In the genomic region with DNA sequence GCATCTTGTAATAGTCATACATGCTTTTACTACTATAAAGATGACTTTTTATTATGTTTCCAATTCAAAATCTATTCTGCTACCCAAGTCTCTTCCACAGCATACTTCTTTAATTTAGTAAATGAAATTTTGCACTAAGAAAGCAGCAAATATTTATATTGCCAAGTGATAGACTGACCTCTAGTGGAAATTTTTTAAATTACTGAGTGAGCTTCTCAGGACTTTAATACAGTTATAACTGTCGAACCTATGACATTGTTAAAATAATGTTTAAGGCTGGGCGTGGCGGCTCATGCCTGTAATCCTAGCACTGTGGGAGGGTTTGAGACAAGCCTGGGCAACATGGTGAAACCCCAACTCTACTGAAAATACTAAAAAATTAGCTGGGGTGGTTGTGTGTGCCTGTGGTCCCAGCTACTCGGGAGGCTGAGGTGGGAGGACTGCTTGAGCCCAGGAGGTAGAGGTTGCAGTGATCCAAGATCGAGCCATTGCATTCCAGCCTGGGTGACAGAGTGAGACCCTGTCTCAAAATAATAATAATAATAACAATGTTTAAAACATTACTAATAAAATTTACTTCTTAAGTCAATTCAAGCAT, we compare ENCODE assay signal across 9 cellular contexts. TPM values are rescaled to one million over a fixed set of nuclear protein-coding genes. Genes with fewer than 3 reads are reported as not detected.
DNase-seq lines count a peak whose midpoint lies in the region; ATAC-seq, FAIRE-seq and TF ChIP-seq lines count a peak whose summit lies in the region.
"Had no signal": no experiment of that assay in that cellular context is flagged by ENCODE, and none has a peak within 500 bp of the region (broad histone marks: within the 10 kb centered on the region; RNA-seq: fewer than 3 reads in every experiment).

No MANE protein-coding gene starts in this region.

- TF ChIP-seq CTCF in OCI-LY1 (IDR thresholded peaks at IDR 0.05; ENCODE audit: low read length), result peak; percentile 62

- no peaks in the 10 kb centered on the region for H3K36me3 Mint-ChIP-seq in naive thymus-derived CD4-positive, alpha-beta T cell

- CTCF ChIA-PET in naive thymus-derived CD4-positive, alpha-beta T cell (lab: Charles Lee), result interaction anchor here (0.9 to 2.3 kb wide), 4 partner anchors 13 to 373 kb away, joined by 3 to 8 read pairs (median 4); a partner anchor contains a TSS

- peaks cover 39 to 51% (median 44%) of the 10 kb centered on the region in 5 donors for H3K27me3 Mint-ChIP-seq in naive thymus-derived CD4-positive, alpha-beta T cell

- H3K4me3 ChIP-seq in OCI-LY1 (ENCODE audit: low read depth, low read length, poor library complexity, severe bottlenecking), result no peak overlapping the region
- no peak overlapping the region for H3K4me3 ChIP-seq in naive thymus-derived CD4-positive, alpha-beta T cell (ENCODE audit: low read length)
- H3K4me3 ChIP-seq: BLaER1 treated with 17β-estradiol and CSF1 and Interleukin-3, amounts not matched to agents 10 nM and 100 nM had no signal

- no peak overlapping the region for H3K9ac ChIP-seq in OCI-LY1 (ENCODE audit: low read length)
- H3K9ac ChIP-seq: BLaER1 treated with 17β-estradiol and CSF1 and Interleukin-3, amounts not matched to agents 10 nM and 100 nM had no signal

- H3K9me3 Mint-ChIP-seq in naive thymus-derived CD4-positive, alpha-beta T cell, result peaks cover 0 to 7% (median 0%) of the 10 kb centered on the region in 11 donors

- POLR2A ChIA-PET in naive thymus-derived CD4-positive, alpha-beta T cell (lab: Charles Lee), result no interaction called here

- H3K36me3 ChIP-seq in OCI-LY1 (ENCODE audit: insufficient read depth, low read length), result no peaks in the 10 kb centered on the region
- no peaks in the 10 kb centered on the region for H3K36me3 ChIP-seq in naive thymus-derived CD4-positive, alpha-beta T cell (ENCODE audit: control insufficient read depth in 2 of 3, insufficient read depth in 3 of 3, low read length in 3 of 3)
- H3K36me3 ChIP-seq: BLaER1 treated with 17β-estradiol and CSF1 and Interleukin-3, amounts not matched to agents 10 nM and 100 nM had no signal

- H4K20me1 ChIP-seq in OCI-LY1 (ENCODE audit: insufficient read depth, low read length), result no peaks in the 10 kb centered on the region
- H4K20me1 ChIP-seq: BLaER1 treated with 17β-estradiol and CSF1 and Interleukin-3, amounts not matched to agents 10 nM and 100 nM had no signal

- peak; percentile 86 for FAIRE-seq in endometrium (lab: Jason Lieb, UNC)

- H3K9me2 ChIP-seq in OCI-LY1 (ENCODE audit: low read depth, low read length), result no peaks in the 10 kb centered on the region

- peak; percentile 54 for ATAC-seq in naive thymus-derived CD4-positive, alpha-beta T cell
- ATAC-seq in HG02571 (IDR thresholded peaks at IDR 0.05; ENCODE audit: unreplicated experiment), result no peak
- ATAC-seq in GM19023 (IDR thresholded peaks at IDR 0.05; ENCODE audit: unreplicated experiment), result no peak

- no peaks in the 10 kb centered on the region for H3K4me1 Mint-ChIP-seq in naive thymus-derived CD4-positive, alpha-beta T cell

- H3K4me3 Mint-ChIP-seq in naive thymus-derived CD4-positive, alpha-beta T cell, result no peak overlapping the region

- H2AFZ ChIP-seq in OCI-LY1 (ENCODE audit: low read length), result no peak overlapping the region

- H3K4me1 ChIP-seq in OCI-LY1 (ENCODE audit: insufficient read depth, low read length, severe bottlenecking), result no peaks in the 10 kb centered on the region
- no peaks in the 10 kb centered on the region for H3K4me1 ChIP-seq in naive thymus-derived CD4-positive, alpha-beta T cell (ENCODE audit: control insufficient read depth in 2 of 2, insufficient read depth in 2 of 2, low read length in 2 of 2)
- H3K4me1 ChIP-seq: BLaER1 treated with 17β-estradiol and CSF1 and Interleukin-3, amounts not matched to agents 10 nM and 100 nM had no signal

- no peak overlapping the region for H3K4me2 ChIP-seq in OCI-LY1 (ENCODE audit: low read length)
- H3K4me2 ChIP-seq: BLaER1 treated with 17β-estradiol and CSF1 and Interleukin-3, amounts not matched to agents 10 nM and 100 nM had no signal

- H3K79me2 ChIP-seq in OCI-LY1 (ENCODE audit: insufficient read depth, low read length), result no peaks in the 10 kb centered on the region

- no peaks in the 10 kb centered on the region for H3K27me3 ChIP-seq in OCI-LY1 (ENCODE audit: insufficient read depth, low read length)
- no peaks in the 10 kb centered on the region for H3K27me3 ChIP-seq in naive thymus-derived CD4-positive, alpha-beta T cell (ENCODE audit: control insufficient read depth in 2 of 2, insufficient read depth in 2 of 2, low read length in 2 of 2)
- H3K27me3 ChIP-seq: BLaER1 treated with 17β-estradiol and CSF1 and Interleukin-3, amounts not matched to agents 10 nM and 100 nM had no signal

- DNase-seq in NCI-H187 (lab: John Stamatoyannopoulos, UW) (peak; percentile 11 to 12), NCI-H187 treated with DMSO at 0.1 percent for 48 hours (lab: John Stamatoyannopoulos, UW) (no peak), HK-2 (ENCODE audit: unreplicated experiment) (peak; percentile 1)
- DNase-seq in naive thymus-derived CD4-positive, alpha-beta T cell, result peak in 6 of 9 donors; percentile 7 to 39 (median 23)

- intact Hi-C loops in naive thymus-derived CD4-positive, alpha-beta T cell (cut with micrococcal nuclease), result loop anchor here in 1 of 2 donors (1.0 to 2.0 kb wide), 3 partner anchors 228 to 374 kb away; no protein-coding TSS in a partner anchor

- H3K27ac Mint-ChIP-seq in naive thymus-derived CD4-positive, alpha-beta T cell, result no peak overlapping the region

- no peak overlapping the region for H3K27ac ChIP-seq in OCI-LY1 (ENCODE audit: low read depth, low read length, poor library complexity, severe bottlenecking)
- no peak overlapping the region for H3K27ac ChIP-seq in naive thymus-derived CD4-positive, alpha-beta T cell (ENCODE audit: low read depth, low read length)
- H3K27ac ChIP-seq: BLaER1 treated with 17β-estradiol and CSF1 and Interleukin-3, amounts not matched to agents 10 nM and 100 nM had no signal

- H3F3A ChIP-seq in OCI-LY1 (ENCODE audit: insufficient read depth, low read length), result no peaks in the 10 kb centered on the region

- H3K9me3 ChIP-seq in OCI-LY1 (ENCODE audit: low read length), result no peaks in the 10 kb centered on the region
- no peaks in the 10 kb centered on the region for H3K9me3 ChIP-seq in naive thymus-derived CD4-positive, alpha-beta T cell (ENCODE audit: control insufficient read depth in 2 of 3, low read length in 3 of 3)

RNA-seq across cellular contexts. Expression of a gene that starts 27.3 kb away (rescaled TPM):
- total RNA-seq in naive thymus-derived CD4-positive, alpha-beta T cell, result 1 to 10 TPM in 1 of 5 experiments, under 1 TPM in 2, not detected in 2; 0.19 to 1.2 (median 0.61) TPM
- polyA plus RNA-seq in naive thymus-derived CD4-positive, alpha-beta T cell, result not detected
